ENCODE assay signal across 19 cellular contexts in genomic region chr3:123872621-123873020, GRCh38.
"Had no signal": no experiment of that assay in that cellular context is flagged by ENCODE, and none has a peak within 500 bp of the region (broad histone marks: within the 10 kb centered on the region; RNA-seq: fewer than 3 reads in every experiment).

No MANE protein-coding gene starts in this region.

- H3K9me3 Mint-ChIP-seq: activated CD4-positive, alpha-beta memory T cell treated with anti-CD3 and anti-CD28 coated beads for 36 hours; activated CD4-positive, alpha-beta T cell treated with anti-CD3 and anti-CD28 coated beads, Interleukin-2, amount 10 ng/mL, durations not matched to agents 7 days and 5 days; activated naive CD8-positive, alpha-beta T cell treated with anti-CD3 and anti-CD28 coated beads, Interleukin-2, amount 50 U/mL, for 24 hours; activated T-cell treated with anti-CD3 and anti-CD28 coated beads, Interleukin-2, amount 50 U/mL, for 4 hours; T-cell had no signal

- DNase-seq: activated CD4-positive, alpha-beta memory T cell treated with anti-CD3 and anti-CD28 coated beads for 36 hours; activated CD4-positive, alpha-beta T cell treated with anti-CD3 and anti-CD28 coated beads, Interleukin-2, amount 10 ng/mL, durations not matched to agents 7 days and 5 days; activated CD4-positive, CD25-positive, alpha-beta regulatory T cell; activated CD8-positive, alpha-beta memory T cell treated with anti-CD3 and anti-CD28 coated beads for 24 hours; activated effector memory CD4-positive, alpha-beta T cell treated with anti-CD3 and anti-CD28 coated beads, Interleukin-2, amount 50 U/mL, for 16 hours; activated naive CD4-positive, alpha-beta T cell treated with Interleukin-2 at 50 U/mL for 16 hours; activated naive CD8-positive, alpha-beta T cell treated with anti-CD3 and anti-CD28 coated beads, Interleukin-2, amount 50 U/mL, for 24 hours; activated T-cell treated with anti-CD3 and anti-CD28 coated beads, Interleukin-2, amount 50 U/mL, for 4 hours; amniotic stem cell; Kasumi-1; KBM-7; NCI-H1930; NCI-H2171; NCI-H510A; T-cell; T-helper 2 cell had no signal

- H3K4me3 Mint-ChIP-seq: activated CD4-positive, alpha-beta memory T cell treated with anti-CD3 and anti-CD28 coated beads for 36 hours; activated CD4-positive, alpha-beta T cell treated with anti-CD3 and anti-CD28 coated beads, Interleukin-2, amount 10 ng/mL, durations not matched to agents 7 days and 5 days; activated naive CD8-positive, alpha-beta T cell treated with anti-CD3 and anti-CD28 coated beads, Interleukin-2, amount 50 U/mL, for 24 hours; activated T-cell treated with anti-CD3 and anti-CD28 coated beads, Interleukin-2, amount 50 U/mL, for 4 hours; T-cell had no signal

- H3K36me3 ChIP-seq: SJSA1 had no signal

- H3K4me1 Mint-ChIP-seq: activated CD4-positive, alpha-beta T cell treated with anti-CD3 and anti-CD28 coated beads, Interleukin-2, amount 10 ng/mL, durations not matched to agents 7 days and 5 days; activated naive CD8-positive, alpha-beta T cell treated with anti-CD3 and anti-CD28 coated beads, Interleukin-2, amount 50 U/mL, for 24 hours; T-cell had no signal

- H3K36me3 Mint-ChIP-seq: activated CD4-positive, alpha-beta memory T cell treated with anti-CD3 and anti-CD28 coated beads for 36 hours; activated naive CD4-positive, alpha-beta T cell treated with anti-CD3 and anti-CD28 coated beads, Interleukin-2, amount 50 U/mL, for 72 hours; T-cell had no signal

- H3K27ac Mint-ChIP-seq: activated CD4-positive, alpha-beta memory T cell treated with anti-CD3 and anti-CD28 coated beads for 36 hours; activated CD4-positive, alpha-beta T cell treated with anti-CD3 and anti-CD28 coated beads, Interleukin-2, amount 10 ng/mL, durations not matched to agents 7 days and 5 days; activated naive CD4-positive, alpha-beta T cell treated with anti-CD3 and anti-CD28 coated beads, Interleukin-2, amount 50 U/mL, for 72 hours; activated naive CD8-positive, alpha-beta T cell treated with anti-CD3 and anti-CD28 coated beads, Interleukin-2, amount 50 U/mL, for 24 hours; T-cell had no signal

- H3K27me3 ChIP-seq: SJSA1 had no signal

- H3K27ac ChIP-seq: SJSA1, VCaP had no signal

- H3K9me3 ChIP-seq: SJSA1 had no signal

- H3K4me3 ChIP-seq: SJSA1 had no signal
